Comparison of ENCODE assay signal across 28 cellular contexts in genomic region chr7:12491526-12491925, GRCh38.
"Had no signal": no experiment of that assay in that cellular context is flagged by ENCODE, and none has a peak within 500 bp of the region (broad histone marks: within the 10 kb centered on the region; RNA-seq: fewer than 3 reads in every experiment).

No MANE protein-coding gene starts in this region.

- FAIRE-seq: colon, endometrium, endothelial cell of umbilical vein, frontal cortex had no signal

- H3K4me3 Mint-ChIP-seq: dendritic cell treated with granulocyte-macrophage colony-stimulating factor and Interleukin-4, amounts not matched to agents 40 ng/mL and 50 ng/mL, for 4 days; effector memory CD8-positive, alpha-beta T cell; endodermal cell had no signal

- H3K27me3 ChIP-seq: colonic mucosa, esophagus muscularis mucosa, esophagus squamous epithelium, foreskin keratinocyte, gastrocnemius medialis, gastroesophageal sphincter, heart left ventricle, heart right ventricle had no signal

- H3K9me3 ChIP-seq: colonic mucosa, esophagus muscularis mucosa, esophagus squamous epithelium, gastrocnemius medialis, gastroesophageal sphincter, heart left ventricle, heart right ventricle had no signal

- H3K9me3 Mint-ChIP-seq: dendritic cell treated with granulocyte-macrophage colony-stimulating factor and Interleukin-4, amounts not matched to agents 40 ng/mL and 50 ng/mL, for 4 days; effector memory CD8-positive, alpha-beta T cell; endodermal cell had no signal

- H3K36me3 ChIP-seq: colonic mucosa, esophagus muscularis mucosa, esophagus squamous epithelium, gastrocnemius medialis, gastroesophageal sphincter, heart left ventricle, heart right ventricle had no signal

- H3K27ac Mint-ChIP-seq: dendritic cell treated with granulocyte-macrophage colony-stimulating factor and Interleukin-4, amounts not matched to agents 40 ng/mL and 50 ng/mL, for 4 days; effector memory CD8-positive, alpha-beta T cell; endodermal cell had no signal

- H3K4me1 ChIP-seq: colonic mucosa, esophagus muscularis mucosa, esophagus squamous epithelium, foreskin keratinocyte, gastrocnemius medialis, gastroesophageal sphincter, heart left ventricle, heart right ventricle had no signal

- ATAC-seq: effector memory CD8-positive, alpha-beta T cell; esophagus mucosa; foreskin keratinocyte; gastrocnemius medialis; gastroesophageal sphincter; heart left ventricle; heart right ventricle had no signal

- H3K4me3 ChIP-seq: colonic mucosa, coronary artery, dorsolateral prefrontal cortex, esophagus muscularis mucosa, esophagus squamous epithelium, gastrocnemius medialis, gastroesophageal sphincter, heart left ventricle, heart right ventricle had no signal

- H3K27me3 Mint-ChIP-seq: dendritic cell treated with granulocyte-macrophage colony-stimulating factor and Interleukin-4, amounts not matched to agents 40 ng/mL and 50 ng/mL, for 4 days had no signal

- H3K27ac ChIP-seq: colonic mucosa, coronary artery, dorsolateral prefrontal cortex, epithelial cell of prostate, esophagus muscularis mucosa, esophagus squamous epithelium, foreskin keratinocyte, gastrocnemius medialis, gastroesophageal sphincter, heart left ventricle, heart right ventricle had no signal

- DNase-seq: colonic mucosa; cortex of kidney; dermis blood vessel endothelial cell; dorsolateral prefrontal cortex; effector CD4-positive, alpha-beta T cell; effector CD8-positive, alpha-beta T cell; effector memory CD4-positive, alpha-beta T cell; effector memory CD8-positive, alpha-beta T cell; endodermal cell; erythroblast; esophagus squamous epithelium; foreskin keratinocyte; foreskin melanocyte; gastrocnemius medialis; glutamatergic neuron; head of caudate nucleus; heart left ventricle; heart right ventricle had no signal
